In the genomic region with DNA sequence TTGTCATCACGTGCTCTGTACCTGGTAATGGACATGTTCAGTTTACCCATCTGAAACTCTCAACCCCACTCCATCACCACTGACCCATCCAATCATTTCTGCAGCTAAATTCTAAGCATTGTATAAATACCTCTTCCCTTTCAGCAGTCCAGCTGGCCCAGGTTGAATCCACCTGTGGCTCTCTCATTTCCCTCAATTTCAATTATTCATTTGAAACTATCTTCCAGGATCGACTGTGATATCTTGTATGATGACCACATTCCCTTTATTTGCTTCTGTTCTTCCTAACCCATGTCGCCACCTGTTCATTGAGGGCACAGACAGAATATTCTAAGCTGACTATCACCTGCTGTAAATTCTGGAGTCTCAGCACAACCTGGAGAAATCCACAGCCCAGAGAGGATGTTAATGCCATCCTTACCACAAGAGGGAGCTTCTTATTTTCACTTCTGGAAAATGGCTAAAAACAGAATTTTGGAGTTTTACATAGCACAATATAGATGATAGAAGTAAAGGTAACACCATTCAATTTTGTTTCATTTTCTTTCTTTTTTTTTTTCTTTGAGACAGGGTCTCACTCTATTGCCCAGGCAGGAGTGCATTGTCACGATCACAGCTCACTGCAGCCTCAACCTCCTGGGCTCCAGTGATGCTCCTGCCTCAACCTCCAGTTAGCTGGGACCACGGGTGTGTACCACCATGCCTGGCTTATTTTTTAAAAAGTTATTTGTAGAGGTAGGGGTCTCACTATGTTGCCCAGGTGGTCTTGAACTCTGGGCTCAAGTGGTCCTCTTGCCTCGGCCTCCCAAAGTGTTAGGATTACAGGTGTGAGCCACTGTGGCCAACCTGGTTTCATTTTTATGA, we compare ENCODE assay signal across 8 cellular contexts. TPM values are rescaled to one million over a fixed set of nuclear protein-coding genes. Genes with fewer than 3 reads are reported as not detected.
A peak's percentile ranks its signal among the peaks of the same experiment; 100 is the strongest.
DNase-seq lines count a peak whose midpoint lies in the region; ATAC-seq and TF ChIP-seq lines count a peak whose summit lies in the region.

No MANE protein-coding gene starts in this region.

- ATAC-seq in HG02588 (IDR thresholded peaks at IDR 0.05; ENCODE audit: unreplicated experiment) (no peak), HG02763 (IDR thresholded peaks at IDR 0.05; ENCODE audit: unreplicated experiment) (no peak)

- H3K4me3 ChIP-seq in OCI-LY1 (ENCODE audit: low read depth, low read length, poor library complexity, severe bottlenecking) (no peak overlapping the region), coronary artery (no peak overlapping the region)

- H3K4me3 Mint-ChIP-seq in neural crest cell = peak overlapping the region; percentile 41
- no peak overlapping the region for H3K4me3 Mint-ChIP-seq in activated CD4-positive, alpha-beta memory T cell treated with anti-CD3 and anti-CD28 coated beads, Interleukin-2, amount 10 ng/mL, durations not matched to agents 7 days and 5 days

- peak; percentile 4 for DNase-seq in AG09319 (ENCODE audit: extremely low read depth, low read depth)
- DNase-seq in coronary artery (ENCODE audit: low spot score) = no peak
- peak; percentile 22 for DNase-seq in neural crest cell (ENCODE audit: low read depth, low spot score)
- DNase-seq in activated CD4-positive, alpha-beta memory T cell treated with anti-CD3 and anti-CD28 coated beads, Interleukin-2, amount 10 ng/mL, durations not matched to agents 7 days and 5 days = no peak

- TF ChIP-seq CTCF in AG09319 (IDR thresholded peaks at IDR 0.05; ENCODE audit: low read depth, low read length) (peak; percentile 73), GM12874 (IDR thresholded peaks at IDR 0.05; ENCODE audit: insufficient read depth, low read depth, low read length) (peak; percentile 32; the same call in 1 of the 2 replicates), OCI-LY1 (IDR thresholded peaks at IDR 0.05; ENCODE audit: low read length) (peak; percentile 73), coronary artery (IDR thresholded peaks at IDR 0.05) (peak; percentile 29), neural crest cell (conservative IDR thresholded peaks at IDR 0.05) (peak; percentile 83)

- CTCF ChIA-PET in activated CD4-positive, alpha-beta memory T cell treated with anti-CD3 and anti-CD28 coated beads, Interleukin-2, amount 10 ng/mL, durations not matched to agents 7 days and 5 days (lab: Charles Lee) = interaction anchor here (0.7 to 0.8 kb wide), 2 partner anchors 38 to 169 kb away, joined by 3 to 5 read pairs; no protein-coding TSS in a partner anchor

- H3K27me3 ChIP-seq in OCI-LY1 (ENCODE audit: insufficient read depth, low read length) = no peaks in the 10 kb centered on the region

- H2AFZ ChIP-seq in OCI-LY1 (ENCODE audit: low read length) = no peak overlapping the region

- no peaks in the 10 kb centered on the region for H3K79me2 ChIP-seq in OCI-LY1 (ENCODE audit: insufficient read depth, low read length)

- no peaks in the 10 kb centered on the region for H4K20me1 ChIP-seq in OCI-LY1 (ENCODE audit: insufficient read depth, low read length)

- H3K9ac ChIP-seq in OCI-LY1 (ENCODE audit: low read length) = no peak overlapping the region

- no peak overlapping the region for H3K4me2 ChIP-seq in OCI-LY1 (ENCODE audit: low read length)

- H3K4me1 Mint-ChIP-seq in neural crest cell = peaks cover 13% of the 10 kb centered on the region
- H3K4me1 Mint-ChIP-seq in activated CD4-positive, alpha-beta memory T cell treated with anti-CD3 and anti-CD28 coated beads, Interleukin-2, amount 10 ng/mL, durations not matched to agents 7 days and 5 days = no peaks in the 10 kb centered on the region

- H3K27me3 Mint-ChIP-seq in neural crest cell (ENCODE audit: low read depth) = no peaks in the 10 kb centered on the region
- peaks cover 3% of the 10 kb centered on the region for H3K27me3 Mint-ChIP-seq in activated CD4-positive, alpha-beta memory T cell treated with anti-CD3 and anti-CD28 coated beads, Interleukin-2, amount 10 ng/mL, durations not matched to agents 7 days and 5 days

- no peaks in the 10 kb centered on the region for H3K36me3 ChIP-seq in OCI-LY1 (ENCODE audit: insufficient read depth, low read length)

- H3K9me2 ChIP-seq in OCI-LY1 (ENCODE audit: low read depth, low read length) = no peaks in the 10 kb centered on the region

- H3K27ac ChIP-seq in OCI-LY1 (ENCODE audit: low read depth, low read length, poor library complexity, severe bottlenecking) = no peak overlapping the region
- H3K27ac ChIP-seq in coronary artery = no peak overlapping the region

- H3F3A ChIP-seq in OCI-LY1 (ENCODE audit: insufficient read depth, low read length) = no peaks in the 10 kb centered on the region

- no peaks in the 10 kb centered on the region for H3K36me3 Mint-ChIP-seq in neural crest cell (ENCODE audit: low read depth)
- no peaks in the 10 kb centered on the region for H3K36me3 Mint-ChIP-seq in activated CD4-positive, alpha-beta memory T cell treated with anti-CD3 and anti-CD28 coated beads, Interleukin-2, amount 10 ng/mL, durations not matched to agents 7 days and 5 days (ENCODE audit: low read depth)

- no peaks in the 10 kb centered on the region for H3K9me3 Mint-ChIP-seq in neural crest cell
- no peaks in the 10 kb centered on the region for H3K9me3 Mint-ChIP-seq in activated CD4-positive, alpha-beta memory T cell treated with anti-CD3 and anti-CD28 coated beads, Interleukin-2, amount 10 ng/mL, durations not matched to agents 7 days and 5 days

- POLR2A ChIA-PET in activated CD4-positive, alpha-beta memory T cell treated with anti-CD3 and anti-CD28 coated beads, Interleukin-2, amount 10 ng/mL, durations not matched to agents 7 days and 5 days (lab: Charles Lee) = no interaction called here

- no peak overlapping the region for H3K27ac Mint-ChIP-seq in neural crest cell (ENCODE audit: unreplicated experiment)
- no peak overlapping the region for H3K27ac Mint-ChIP-seq in activated CD4-positive, alpha-beta memory T cell treated with anti-CD3 and anti-CD28 coated beads, Interleukin-2, amount 10 ng/mL, durations not matched to agents 7 days and 5 days

- no peaks in the 10 kb centered on the region for H3K9me3 ChIP-seq in OCI-LY1 (ENCODE audit: low read length)

- peaks cover under 1% of the 10 kb centered on the region for H3K4me1 ChIP-seq in OCI-LY1 (ENCODE audit: insufficient read depth, low read length, severe bottlenecking)

RNA-seq across cellular contexts. Expression of gene ZNF823, which starts 38.6 kb away (rescaled TPM):
- total RNA-seq in neural crest cell = 8.7 and 8.8 TPM in 2 replicates
- total RNA-seq in activated CD4-positive, alpha-beta memory T cell treated with anti-CD3 and anti-CD28 coated beads, Interleukin-2, amount 10 ng/mL, durations not matched to agents 7 days and 5 days = 1 to 10 TPM; 4.0 to 4.9 TPM

Comparison
In these comparisons a context has a peak if more than half of its experiments do, and no peak if none do; other contexts are left out.
1. DNase-seq: peak in AG09319 (single experiment) and neural crest cell (single experiment); none in coronary artery (single experiment) and activated CD4-positive, alpha-beta memory T cell treated with anti-CD3 and anti-CD28 coated beads, Interleukin-2, amount 10 ng/mL, durations not matched to agents 7 days and 5 days (single experiment).
2. CTCF ChIP-seq: peak in every context shown above with its lines; median percentile 83 in neural crest cell; 73 in AG09319; 73 in OCI-LY1; 32 in GM12874; 29 in coronary artery.